ENCODE assay signal across 8 cellular contexts in genomic region chr19:860481-861098, GRCh38. TPM values are rescaled to one million over a fixed set of nuclear protein-coding genes. Genes with fewer than 3 reads are reported as not detected.
DNase-seq lines count a peak whose midpoint lies in the region; ATAC-seq, FAIRE-seq and TF ChIP-seq lines count a peak whose summit lies in the region.

No MANE protein-coding gene starts in this region.

- H3K4me3 ChIP-seq in A549 = peak overlapping the region; percentile 80
- peak overlapping the region; percentile 43 to 57 for H3K4me3 ChIP-seq in foreskin fibroblast (ENCODE audit: low read depth in 1 of 2, low read length in 2 of 2)

- peak overlapping the region; percentile 87 to 97 for H3K27ac ChIP-seq in A549

- CTCF ChIA-PET in A549 (lab: Yijun Ruan, JAX) = interaction anchor here (1.0 to 1.2 kb wide), 2 partner anchors 10 to 18 kb away, joined by 3 to 5 read pairs; no protein-coding TSS in a partner anchor

- peak; percentile 82 to 87 for ATAC-seq in A549
- no peak for ATAC-seq in GM21367 (IDR thresholded peaks at IDR 0.05; ENCODE audit: unreplicated experiment)
- ATAC-seq in HG02870 (IDR thresholded peaks at IDR 0.05; ENCODE audit: unreplicated experiment) = no peak

- H3K4me2 ChIP-seq in A549 = peak overlapping the region; percentile 76

- H3K4me1 ChIP-seq in A549 = peaks cover 19% of the 10 kb centered on the region

- H3K9me3 ChIP-seq in A549 = no peaks in the 10 kb centered on the region

- intact Hi-C loops in posterior vena cava (cut with DNase I) = no loop called here

- TF ChIP-seq RAD21 in A549 (conservative IDR thresholded peaks at IDR 0.05 in 1 of 2, IDR thresholded peaks at IDR 0.05 in 1 of 2) = peak; percentile 2 to 25; a peak in 2 of 5 replicates

- peak; percentile 26; the same call in 1 of the 3 replicates for TF ChIP-seq CTCF in A549 (IDR thresholded peaks at IDR 0.05)
- TF ChIP-seq CTCF in foreskin fibroblast (IDR thresholded peaks at IDR 0.05; ENCODE audit: low read depth, low read length) = no peak

- TF ChIP-seq EP300 in A549 (IDR thresholded peaks at IDR 0.05) = no peak

- TF ChIP-seq POLR2A in A549 (IDR thresholded peaks at IDR 0.05; ENCODE audit: low read length) (peak; percentile 89), GM12891 (IDR thresholded peaks at IDR 0.05; ENCODE audit: low read depth, low read length) (no peak)

- POLR2A ChIA-PET in A549 (lab: Yijun Ruan, JAX) = no interaction called here

- DNase-seq in A549 (ENCODE audit: low read depth in 1 of 2, low spot score in 1 of 2) = peak; percentile 75 to 89
- DNase-seq in GM12891 (ENCODE audit: insufficient read length, low spot score) = peak; percentile 84
- DNase-seq in NOMO-1 (lab: John Stamatoyannopoulos, UW; ENCODE audit: unreplicated experiment in 2 of 2) = peak; percentile 64 to 69
- peak; percentile 38 for DNase-seq in activated T-helper 1 cell treated with Interleukin-2 at 50 U/mL for 16 hours (ENCODE audit: low read depth)
- DNase-seq in foreskin fibroblast = peak; percentile 68 to 90
- peak; percentile 94 for DNase-seq in posterior vena cava (ENCODE audit: low spot score)

- 0% methylated on average over 7 of the region's 76 CpGs for WGBS in A549 (ENCODE audit: missing lambda C conversion rate)

- FAIRE-seq in A549 (lab: Jason Lieb, UNC) (no peak), GM12891 (lab: Jason Lieb, UNC) (peak; percentile 76)

TF ChIP-seq in A549, 52 proteins besides CTCF, POLR2A, EP300 and RAD21:
- TF ChIP-seq JUN (IDR thresholded peaks at IDR 0.05) (peak in 1 of 2 experiments; percentile 50; a peak in 2 of 5 replicates), SMC3 (IDR thresholded peaks at IDR 0.05) (peak; percentile 48; the same call in 2 of the 3 replicates), ZC3H11A (IDR thresholded peaks at IDR 0.05) (no peak)
- TF ChIP-seq, protein P1, sequence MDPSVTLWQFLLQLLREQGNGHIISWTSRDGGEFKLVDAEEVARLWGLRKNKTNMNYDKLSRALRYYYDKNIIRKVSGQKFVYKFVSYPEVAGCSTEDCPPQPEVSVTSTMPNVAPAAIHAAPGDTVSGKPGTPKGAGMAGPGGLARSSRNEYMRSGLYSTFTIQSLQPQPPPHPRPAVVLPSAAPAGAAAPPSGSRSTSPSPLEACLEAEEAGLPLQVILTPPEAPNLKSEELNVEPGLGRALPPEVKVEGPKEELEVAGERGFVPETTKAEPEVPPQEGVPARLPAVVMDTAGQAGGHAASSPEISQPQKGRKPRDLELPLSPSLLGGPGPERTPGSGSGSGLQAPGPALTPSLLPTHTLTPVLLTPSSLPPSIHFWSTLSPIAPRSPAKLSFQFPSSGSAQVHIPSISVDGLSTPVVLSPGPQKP (IDR thresholded peaks at IDR 0.05; ENCODE audit: low read depth, low read length) = no peak
- TF ChIP-seq, protein P2, sequence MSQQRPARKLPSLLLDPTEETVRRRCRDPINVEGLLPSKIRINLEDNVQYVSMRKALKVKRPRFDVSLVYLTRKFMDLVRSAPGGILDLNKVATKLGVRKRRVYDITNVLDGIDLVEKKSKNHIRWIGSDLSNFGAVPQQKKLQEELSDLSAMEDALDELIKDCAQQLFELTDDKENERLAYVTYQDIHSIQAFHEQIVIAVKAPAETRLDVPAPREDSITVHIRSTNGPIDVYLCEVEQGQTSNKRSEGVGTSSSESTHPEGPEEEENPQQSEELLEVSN (IDR thresholded peaks at IDR 0.05; ENCODE audit: borderline replicate concordance, low read depth) = peak; percentile 61
- TF ChIP-seq, protein P3, sequence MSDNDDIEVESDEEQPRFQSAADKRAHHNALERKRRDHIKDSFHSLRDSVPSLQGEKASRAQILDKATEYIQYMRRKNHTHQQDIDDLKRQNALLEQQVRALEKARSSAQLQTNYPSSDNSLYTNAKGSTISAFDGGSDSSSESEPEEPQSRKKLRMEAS (IDR thresholded peaks at IDR 0.05) = peak; percentile 67

TF ChIP-seq in GM12891, 5 proteins besides CTCF, POLR2A, EP300 and RAD21:
- TF ChIP-seq TAF1 (IDR thresholded peaks at IDR 0.05; ENCODE audit: low read depth, low read length) (no peak), POLR2AphosphoS5 (IDR thresholded peaks at IDR 0.05; ENCODE audit: low read depth, low read length) (no peak), SPI1 (IDR thresholded peaks at IDR 0.05; ENCODE audit: low read depth, low read length) (no peak), PAX5 (IDR thresholded peaks at IDR 0.05; ENCODE audit: insufficient read depth, low read length, severe bottlenecking) (no peak), POU2F2 (IDR thresholded peaks at IDR 0.05; ENCODE audit: low read depth, low read length) (no peak)

RNA-seq across cellular contexts. Expression of gene CFD, which starts 1.1 kb away (rescaled TPM):
- polyA plus RNA-seq in A549 (2011; rRNA removed) (7.6 TPM in 2 replicates), A549 (2017; fragmentation: RNase III; extraction: RNeasy Plus Mini Kit Qiagen cat#74134 plus additional on column Dnase treatment) (13.8 to 14.8 TPM (median 14.3 TPM) in 3 replicates)
- 20.5 and 36.1 TPM in 2 replicates for polyA plus RNA-seq in A549 (2012; cell fraction: cytosol; rRNA removed)
- 19.4 and 48.1 TPM in 2 replicates for polyA plus RNA-seq in A549 (2012; cell fraction: nucleus; rRNA removed)
- 3.1 and 3.9 TPM in 2 replicates for polyA minus RNA-seq in A549 (2011; rRNA and poly(A)+ RNA removed)
- polyA plus RNA-seq in GM12891 (2012; ENCODE audit: low read depth, missing spikeins) = 0.27 TPM
- 100 to 1,000 TPM; 122 to 297 TPM for total RNA-seq in posterior vena cava

RNA-seq across cellular contexts. Expression of gene ELANE, which starts 8.5 kb away (rescaled TPM):
- 0.15 and 0.35 TPM in 2 replicates for polyA plus RNA-seq in A549 (2011; rRNA removed)
- polyA plus RNA-seq in A549 (2012; cell fraction: cytosol; rRNA removed) = 0.15 and 0.22 TPM in 2 replicates
- polyA plus RNA-seq in A549 (2012; cell fraction: nucleus; rRNA removed) = 0.42 and 0.48 TPM in 2 replicates
- 0.14 to 0.15 TPM (median 0.15 TPM) in 3 replicates for polyA plus RNA-seq in A549 (2017; fragmentation: RNase III; extraction: RNeasy Plus Mini Kit Qiagen cat#74134 plus additional on column Dnase treatment)
- not detected in 2 replicates for polyA minus RNA-seq in A549 (2011; rRNA and poly(A)+ RNA removed)
- not detected for polyA plus RNA-seq in GM12891 (2012; ENCODE audit: low read depth, missing spikeins)
- total RNA-seq in posterior vena cava = 1 to 10 TPM in 1 of 2 donors, under 1 TPM in 1; 0.33 to 2.2 TPM

RNA-seq across cellular contexts. Expression of gene PRTN3, which starts 19.8 kb away (rescaled TPM):
- polyA plus RNA-seq in A549 (2011; rRNA removed) = 0.21 and 0.36 TPM in 2 replicates
- polyA plus RNA-seq in A549 (2012; cell fraction: cytosol; rRNA removed) = 0.53 and 0.69 TPM in 2 replicates
- 0.34 and 0.65 TPM in 2 replicates for polyA plus RNA-seq in A549 (2012; cell fraction: nucleus; rRNA removed)
- polyA plus RNA-seq in A549 (2017; fragmentation: RNase III; extraction: RNeasy Plus Mini Kit Qiagen cat#74134 plus additional on column Dnase treatment) = 0.18 to 0.39 TPM (median 0.24 TPM) in 3 replicates
- 0.44 TPM in 1 of 2 replicates, not detected in the other for polyA minus RNA-seq in A549 (2011; rRNA and poly(A)+ RNA removed)
- not detected for polyA plus RNA-seq in GM12891 (2012; ENCODE audit: low read depth, missing spikeins)
- under 1 TPM in 1 of 2 donors, not detected in 1; 0.38 TPM for total RNA-seq in posterior vena cava

RNA-seq across cellular contexts. Expression of gene MED16, which starts 32.4 kb away (rescaled TPM):
- polyA plus RNA-seq in A549 (2011; rRNA removed) (8.0 TPM in 2 replicates), A549 (2017; fragmentation: RNase III; extraction: RNeasy Plus Mini Kit Qiagen cat#74134 plus additional on column Dnase treatment) (11.9 to 13.9 TPM (median 12.7 TPM) in 3 replicates)
- polyA plus RNA-seq in A549 (2012; cell fraction: cytosol; rRNA removed) = 17.6 and 22.7 TPM in 2 replicates
- 32.2 and 54.4 TPM in 2 replicates for polyA plus RNA-seq in A549 (2012; cell fraction: nucleus; rRNA removed)
- polyA minus RNA-seq in A549 (2011; rRNA and poly(A)+ RNA removed) = 8.8 and 17.6 TPM in 2 replicates
- 25.2 TPM for polyA plus RNA-seq in GM12891 (2012; ENCODE audit: low read depth, missing spikeins)
- total RNA-seq in posterior vena cava = 10 to 100 TPM; 29.4 to 33.6 TPM

RNA-seq across cellular contexts. Expression of gene RNU6-9, which starts 32.7 kb away (rescaled TPM):
- polyA plus RNA-seq in A549 (2011; rRNA removed) (not detected in 2 replicates), A549 (2017; fragmentation: RNase III; extraction: RNeasy Plus Mini Kit Qiagen cat#74134 plus additional on column Dnase treatment) (not detected in 3 replicates)
- not detected in 2 replicates for polyA plus RNA-seq in A549 (2012; cell fraction: cytosol; rRNA removed)
- not detected in 2 replicates for polyA plus RNA-seq in A549 (2012; cell fraction: nucleus; rRNA removed)
- polyA minus RNA-seq in A549 (2011; rRNA and poly(A)+ RNA removed) = under 0.01 TPM in 1 of 2 replicates, not detected in the other
- not detected for polyA plus RNA-seq in GM12891 (2012; ENCODE audit: low read depth, missing spikeins)
- total RNA-seq in posterior vena cava = not detected

Comparison
In these comparisons a context has a peak if more than half of its experiments do, and no peak if none do; other contexts are left out.
1. ATAC-seq: peak in A549 (2 of 2); none in GM21367 (single experiment) and HG02870 (single experiment).
2. DNase-seq: peak in every context shown above with its lines; median percentile 94 in posterior vena cava; 84 in GM12891; 82 in A549; 79 in foreskin fibroblast; 66 in NOMO-1; 38 in activated T-helper 1 cell treated with Interleukin-2 at 50 U/mL for 16 hours.